Comparison of ENCODE assay signal across 2 cellular contexts in the genomic region with DNA sequence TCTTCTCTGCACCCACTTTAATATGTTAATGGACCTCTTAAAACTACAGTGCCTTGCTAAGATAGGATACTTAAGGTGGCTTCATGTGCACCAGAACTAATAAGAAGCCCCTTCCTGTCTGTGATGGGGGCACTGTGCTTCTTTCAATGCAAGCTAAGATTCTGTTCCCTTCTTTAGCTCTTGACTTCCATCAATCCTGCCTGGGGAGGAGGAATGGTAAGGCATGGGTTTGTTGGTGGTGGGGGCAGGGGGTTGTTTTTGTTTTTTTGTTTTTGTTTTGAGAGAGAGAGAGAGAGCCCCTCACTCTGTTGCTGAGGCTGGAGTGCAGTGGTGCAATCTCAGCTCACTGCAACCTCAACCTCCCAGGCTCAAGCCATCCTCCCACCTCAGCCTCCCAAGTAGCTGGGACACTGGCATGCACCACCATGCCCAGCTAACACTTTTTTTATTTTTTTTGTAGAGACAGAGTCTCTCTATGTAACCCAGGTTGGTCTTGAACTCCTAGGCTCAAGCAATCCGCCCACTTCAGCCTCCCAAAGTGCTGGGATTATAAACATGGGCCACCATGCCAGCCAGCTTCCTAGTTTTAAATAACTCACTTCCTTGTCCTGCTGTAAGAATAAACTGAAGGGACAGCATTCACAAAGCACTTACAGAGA.
A peak's percentile ranks its signal among the peaks of the same experiment; 100 is the strongest.
TF ChIP-seq lines count a peak whose summit lies in the region.

No MANE protein-coding gene starts in this region.

TF ChIP-seq in HEK293, 187 proteins besides CTCF, POLR2A, EP300 and RAD21:
- TF ChIP-seq ZNF114 (tag by site-specific recombination; IDR thresholded peaks at IDR 0.05) (no peak), ZFHX2 (tag by site-specific recombination; conservative IDR thresholded peaks at IDR 0.05) (0 out of 2 replicates have a peak, but pooled peaks have one; percentile 6), SALL2 (tag by site-specific recombination; IDR thresholded peaks at IDR 0.05; ENCODE audit: borderline replicate concordance) (no peak)

TF ChIP-seq in H1, 55 proteins besides CTCF, POLR2A, EP300 and RAD21:
- TF ChIP-seq TAF1 (IDR thresholded peaks at IDR 0.05; ENCODE audit: low read depth, low read length) (no peak), GABPA (IDR thresholded peaks at IDR 0.05; ENCODE audit: borderline replicate concordance, insufficient read depth, low read length) (no peak), ZNF274 (IDR thresholded peaks at IDR 0.05; ENCODE audit: borderline replicate concordance, extremely low read depth, low read length) (no peak), GTF2F1 (IDR thresholded peaks at IDR 0.05; ENCODE audit: borderline replicate concordance, low read depth, low read length) (no peak), NANOG (IDR thresholded peaks at IDR 0.05; ENCODE audit: insufficient read depth, low read depth, low read length, poor library complexity, severe bottlenecking) (no peak), NRF1 (IDR thresholded peaks at IDR 0.05; ENCODE audit: low read depth, low read length) (no peak), KDM1A (IDR thresholded peaks at IDR 0.05; ENCODE audit: borderline replicate concordance, low read length) (no peak), TCF12 (IDR thresholded peaks at IDR 0.05; ENCODE audit: low read depth, low read length) (no peak), TEAD4 (IDR thresholded peaks at IDR 0.05; ENCODE audit: low read depth, low read length) (no peak)
- TF ChIP-seq, protein P1, sequence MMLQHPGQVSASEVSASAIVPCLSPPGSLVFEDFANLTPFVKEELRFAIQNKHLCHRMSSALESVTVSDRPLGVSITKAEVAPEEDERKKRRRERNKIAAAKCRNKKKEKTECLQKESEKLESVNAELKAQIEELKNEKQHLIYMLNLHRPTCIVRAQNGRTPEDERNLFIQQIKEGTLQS (IDR thresholded peaks at IDR 0.05; ENCODE audit: insufficient read depth, low read depth, low read length): no peak
